ENCODE assay signal across 1 cellular context in the genomic region with DNA sequence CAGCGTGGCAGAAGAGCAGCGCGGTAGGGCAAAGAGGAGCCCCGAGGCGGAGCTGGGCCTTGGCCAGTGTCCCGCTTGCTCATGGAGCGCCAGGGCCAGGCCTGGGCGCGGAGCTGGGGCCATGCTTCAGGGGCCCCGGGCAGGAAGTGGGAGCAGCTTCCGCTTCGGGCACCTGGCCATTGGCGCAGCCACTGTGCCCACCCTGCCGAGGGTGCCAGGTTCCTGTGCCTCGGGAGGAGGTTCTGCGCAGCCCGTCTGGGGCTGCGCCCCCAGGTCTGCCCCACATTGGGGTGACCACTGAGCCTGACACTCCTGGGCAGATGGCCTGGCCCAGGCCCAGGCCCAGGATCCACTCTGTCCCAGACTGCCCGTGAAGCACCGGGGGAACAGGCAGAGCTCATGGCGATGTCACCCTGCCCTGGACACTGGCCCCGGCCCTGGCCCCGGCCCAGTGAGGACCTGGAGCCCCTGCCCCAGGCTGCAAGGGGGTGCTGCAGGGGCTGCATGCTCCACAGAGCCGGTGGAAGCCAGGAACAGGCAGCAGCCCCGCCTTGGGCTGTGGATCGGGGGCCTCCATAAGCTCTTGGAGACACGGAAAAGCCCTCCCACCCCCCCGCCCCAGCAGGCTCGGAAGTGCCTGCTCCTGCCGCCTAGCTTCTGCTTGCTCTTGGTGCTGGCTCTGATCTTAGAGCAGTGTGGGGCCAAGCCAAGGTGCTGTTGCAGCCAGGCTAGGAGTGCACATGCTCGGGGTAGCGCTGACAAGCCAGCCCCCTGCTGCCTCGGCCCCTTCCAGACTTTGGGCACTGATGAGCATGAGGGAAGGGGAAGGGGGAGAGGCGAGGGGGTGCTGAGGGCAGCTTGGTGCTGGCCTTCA.
TF ChIP-seq lines count a peak whose summit lies in the region.

No MANE protein-coding gene starts in this region.

TF ChIP-seq in K562, 482 proteins besides CTCF, POLR2A, EP300 and RAD21:
- TF ChIP-seq EWSR1 (IDR thresholded peaks at IDR 0.05; ENCODE audit: borderline replicate concordance, low read depth, partially characterized antibody) (no peak), ZNF239 (CRISPR knock-in tag; IDR thresholded peaks at IDR 0.05) (no peak), HMGN3 (IDR thresholded peaks at IDR 0.05; ENCODE audit: borderline replicate concordance, extremely low read depth, insufficient read length, low read depth, low read length) (no peak), POLR2AphosphoS5 (IDR thresholded peaks at IDR 0.05; ENCODE audit: control insufficient read depth, insufficient read depth, low read depth, low read length) (no peak), RBM25 (IDR thresholded peaks at IDR 0.05; ENCODE audit: low read depth, low read length, severe bottlenecking) (no peak), POLR2G (IDR thresholded peaks at IDR 0.05; ENCODE audit: low read depth, low read length) (peak; percentile 31), SRSF3 (IDR thresholded peaks at IDR 0.05; ENCODE audit: insufficient read depth, low read length) (no peak), KLF1 (tag; IDR thresholded peaks at IDR 0.05) (no peak)
- TF ChIP-seq, protein P1, sequence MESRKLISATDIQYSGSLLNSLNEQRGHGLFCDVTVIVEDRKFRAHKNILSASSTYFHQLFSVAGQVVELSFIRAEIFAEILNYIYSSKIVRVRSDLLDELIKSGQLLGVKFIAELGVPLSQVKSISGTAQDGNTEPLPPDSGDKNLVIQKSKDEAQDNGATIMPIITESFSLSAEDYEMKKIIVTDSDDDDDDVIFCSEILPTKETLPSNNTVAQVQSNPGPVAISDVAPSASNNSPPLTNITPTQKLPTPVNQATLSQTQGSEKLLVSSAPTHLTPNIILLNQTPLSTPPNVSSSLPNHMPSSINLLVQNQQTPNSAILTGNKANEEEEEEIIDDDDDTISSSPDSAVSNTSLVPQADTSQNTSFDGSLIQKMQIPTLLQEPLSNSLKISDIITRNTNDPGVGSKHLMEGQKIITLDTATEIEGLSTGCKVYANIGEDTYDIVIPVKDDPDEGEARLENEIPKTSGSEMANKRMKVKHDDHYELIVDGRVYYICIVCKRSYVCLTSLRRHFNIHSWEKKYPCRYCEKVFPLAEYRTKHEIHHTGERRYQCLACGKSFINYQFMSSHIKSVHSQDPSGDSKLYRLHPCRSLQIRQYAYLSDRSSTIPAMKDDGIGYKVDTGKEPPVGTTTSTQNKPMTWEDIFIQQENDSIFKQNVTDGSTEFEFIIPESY (CRISPR knock-in tag; IDR thresholded peaks at IDR 0.05): no peak
